14 cellular contexts compared by ENCODE assay signal in genomic region chr13:24215007-24215633, GRCh38.
DNase-seq lines count a peak whose midpoint lies in the region; ATAC-seq and TF ChIP-seq lines count a peak whose summit lies in the region.
"Had no signal": no experiment of that assay in that cellular context is flagged by ENCODE, and none has a peak within 500 bp of the region (broad histone marks: within the 10 kb centered on the region; RNA-seq: fewer than 3 reads in every experiment).

No MANE protein-coding gene starts in this region.

- H3K36me3 Mint-ChIP-seq in memory B cell: no peaks in the 10 kb centered on the region
- H3K36me3 Mint-ChIP-seq: CD8-positive, alpha-beta T cell had no signal

- no peaks in the 10 kb centered on the region for H3K9me3 Mint-ChIP-seq in memory B cell
- H3K9me3 Mint-ChIP-seq: CD8-positive, alpha-beta T cell; naive thymus-derived CD8-positive, alpha-beta T cell had no signal

- peaks cover 3% of the 10 kb centered on the region for H3K27me3 Mint-ChIP-seq in memory B cell
- H3K27me3 Mint-ChIP-seq: naive thymus-derived CD8-positive, alpha-beta T cell had no signal

- peak overlapping the region; percentile 28 for H3K27ac Mint-ChIP-seq in memory B cell
- H3K27ac Mint-ChIP-seq: CD8-positive, alpha-beta T cell had no signal

- H3K4me1 Mint-ChIP-seq in memory B cell: peaks cover 19% of the 10 kb centered on the region

- DNase-seq in memory B cell (ENCODE audit: low spot score in 2 of 2) (no peak), AG08396 (ENCODE audit: low spot score) (no peak), NCI-H345 treated with DMSO at 0.1 percent for 48 hours (lab: John Stamatoyannopoulos, UW; ENCODE audit: unreplicated experiment) (no peak), activated gamma-delta T cell (lab: John Stamatoyannopoulos, UW) (no peak), NCI-H524 treated with DMSO at 0.1 percent for 48 hours (lab: John Stamatoyannopoulos, UW) (no peak)
- DNase-seq: activated CD4-positive, alpha-beta T cell treated with anti-CD3 and anti-CD28 coated beads, Interleukin-2, amount 50 U/mL, for 4 hours; CD8-positive, alpha-beta T cell; effector CD8-positive, alpha-beta T cell; H7; naive thymus-derived CD8-positive, alpha-beta T cell; stimulated activated naive CD4-positive, alpha-beta T cell treated with Interleukin-2 at 50 U/mL for 16 hours had no signal

- TF ChIP-seq POLR2A in GM18505 (IDR thresholded peaks at IDR 0.05; ENCODE audit: borderline replicate concordance, extremely low read depth, insufficient read depth, insufficient read length): no peak

- H3K4me3 Mint-ChIP-seq in memory B cell: peak overlapping the region; percentile 21
- H3K4me3 Mint-ChIP-seq: CD8-positive, alpha-beta T cell; naive thymus-derived CD8-positive, alpha-beta T cell had no signal

- ATAC-seq in GM18505 (IDR thresholded peaks at IDR 0.05; ENCODE audit: unreplicated experiment) (peak; percentile 46), GM21423 (IDR thresholded peaks at IDR 0.05; ENCODE audit: unreplicated experiment) (peak; percentile 64), HG03442 (IDR thresholded peaks at IDR 0.05; ENCODE audit: unreplicated experiment) (peak; percentile 39), memory B cell (ENCODE audit: low read depth) (peak; percentile 47)
- ATAC-seq: CD8-positive, alpha-beta T cell; naive thymus-derived CD8-positive, alpha-beta T cell had no signal
